Comparison of ENCODE assay signal across 16 cellular contexts in the genomic region with DNA sequence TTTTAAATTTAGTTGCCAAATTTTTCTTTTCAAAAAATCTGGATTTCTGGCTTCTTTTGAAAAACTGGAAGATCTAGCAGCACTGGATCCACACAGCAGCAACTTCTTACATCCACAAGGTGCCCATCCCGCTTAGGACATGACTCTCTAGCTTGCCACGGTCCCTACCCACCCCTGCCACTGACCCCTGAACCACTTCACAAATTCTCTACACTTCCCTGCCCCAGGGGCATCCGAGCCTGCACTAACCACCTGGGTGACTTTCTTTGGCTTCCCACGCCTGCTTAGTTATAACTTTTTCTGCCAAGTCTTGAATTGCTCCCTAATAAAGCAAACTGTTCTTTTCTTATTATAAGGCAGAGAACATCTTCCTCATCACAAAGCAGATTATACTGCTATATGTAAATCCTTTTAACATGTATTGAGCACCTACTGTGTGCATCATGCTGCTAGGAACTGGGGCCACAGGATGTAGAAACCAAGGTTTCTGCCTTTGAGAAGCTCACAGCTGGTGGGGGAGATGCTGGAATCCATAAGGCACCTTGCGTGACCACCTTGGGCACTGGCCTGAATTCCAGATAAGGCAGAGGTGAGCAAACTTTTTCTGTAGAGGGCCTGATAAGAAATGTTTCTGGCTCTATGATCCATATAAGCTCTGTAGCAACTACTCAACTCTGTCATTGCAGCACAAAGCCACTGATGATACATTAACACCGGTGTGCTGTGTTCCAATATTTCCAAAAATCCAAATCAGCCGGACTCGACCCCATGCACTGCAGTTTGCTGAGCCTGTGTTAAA. TPM values are rescaled to one million over a fixed set of nuclear protein-coding genes. Genes with fewer than 3 reads are reported as not detected.
DNase-seq lines count a peak whose midpoint lies in the region; ATAC-seq and TF ChIP-seq lines count a peak whose summit lies in the region.
"Had no signal": no experiment of that assay in that cellular context is flagged by ENCODE, and none has a peak within 500 bp of the region (broad histone marks: within the 10 kb centered on the region; RNA-seq: fewer than 3 reads in every experiment).

No MANE protein-coding gene starts in this region.

- CTCF ChIA-PET in CD4-positive, alpha-beta memory T cell (lab: Charles Lee; ENCODE audit: partially characterized antibody), result interaction anchor here (1.3 kb wide), 1 partner anchor 61 kb away, joined by 3 read pairs; no protein-coding TSS in a partner anchor
- CTCF ChIA-PET in WTC11 (lab: Charles Lee), result no interaction called here

- TF ChIP-seq CTCF in WTC11 (IDR thresholded peaks at IDR 0.05) (no peak), endothelial cell (IDR thresholded peaks at IDR 0.05; ENCODE audit: unreplicated experiment) (no peak), prostate gland (IDR thresholded peaks at IDR 0.05) (no peak), natural killer cell (IDR thresholded peaks at IDR 0.05) (no peak)

- POLR2A ChIA-PET in CD4-positive, alpha-beta memory T cell (lab: Charles Lee; ENCODE audit: partially characterized antibody), result interaction anchor here (1.4 kb wide), 1 partner anchor 49 kb away, joined by 6 read pairs; no protein-coding TSS in a partner anchor
- POLR2A ChIA-PET in WTC11 (lab: Charles Lee), result no interaction called here

- H3K4me1 Mint-ChIP-seq in CD4-positive, alpha-beta memory T cell, result peaks cover 0 to 9% (median 5%) of the 10 kb centered on the region in 4 donors
- peaks cover 27% of the 10 kb centered on the region for H3K4me1 Mint-ChIP-seq in WTC11
- H3K4me1 Mint-ChIP-seq in endothelial cell (ENCODE audit: unreplicated experiment), result peaks cover 21% of the 10 kb centered on the region
- peaks cover 0 to under 1% of the 10 kb centered on the region in 2 donors for H3K4me1 Mint-ChIP-seq in natural killer cell treated with Interleukin-12 subunit alpha and Interleukin-12 subunit beta and Interleukin-15 and Interleukin-18, amount 100 ng/mL, for 72 hours (ENCODE audit: low read depth in 2 of 2)
- H3K4me1 Mint-ChIP-seq in natural killer cell, result peaks cover 0 to under 1% of the 10 kb centered on the region in 2 donors

- H3K4me3 Mint-ChIP-seq in CD4-positive, alpha-beta memory T cell, result no peak overlapping the region
- no peak overlapping the region for H3K4me3 Mint-ChIP-seq in WTC11
- peak overlapping the region; percentile 72 for H3K4me3 Mint-ChIP-seq in endothelial cell (ENCODE audit: unreplicated experiment)
- no peak overlapping the region for H3K4me3 Mint-ChIP-seq in natural killer cell treated with Interleukin-12 subunit alpha and Interleukin-12 subunit beta and Interleukin-15 and Interleukin-18, amount 100 ng/mL, for 72 hours
- no peak overlapping the region for H3K4me3 Mint-ChIP-seq in natural killer cell

- no peaks in the 10 kb centered on the region for H3K9me3 ChIP-seq in CD4-positive, alpha-beta memory T cell (ENCODE audit: control insufficient read depth in 1 of 2, low read length in 2 of 2)
- H3K9me3 ChIP-seq in prostate gland, result no peaks in the 10 kb centered on the region

- H3K36me3 Mint-ChIP-seq in CD4-positive, alpha-beta memory T cell, result peaks cover 26 to 27% of the 10 kb centered on the region in 2 donors
- H3K36me3 Mint-ChIP-seq in WTC11 (peaks cover 54% of the 10 kb centered on the region), endothelial cell (ENCODE audit: low read depth, unreplicated experiment) (peaks cover 41% of the 10 kb centered on the region), natural killer cell (no peaks in the 10 kb centered on the region)
- peaks cover 1% of the 10 kb centered on the region for H3K36me3 Mint-ChIP-seq in natural killer cell treated with Interleukin-12 subunit alpha and Interleukin-12 subunit beta and Interleukin-15 and Interleukin-18, amount 100 ng/mL, for 72 hours

- no peaks in the 10 kb centered on the region for H3K4me1 ChIP-seq in CD4-positive, alpha-beta memory T cell (ENCODE audit: insufficient read depth, low read length)
- H3K4me1 ChIP-seq in prostate gland (replicated peaks), result no peaks in the 10 kb centered on the region

- H3K27me3 ChIP-seq in CD4-positive, alpha-beta memory T cell (ENCODE audit: insufficient read depth, low read length), result no peaks in the 10 kb centered on the region
- no peaks in the 10 kb centered on the region for H3K27me3 ChIP-seq in prostate gland (replicated peaks; ENCODE audit: insufficient read depth)

- intact Hi-C loops in CD4-positive, alpha-beta memory T cell (cut with micrococcal nuclease), result no loop called here
- intact Hi-C loops in prostate gland (cut with DNase I), result no loop called here
- intact Hi-C loops in natural killer cell (cut with micrococcal nuclease), result no loop called here

- H3K36me3 ChIP-seq in CD4-positive, alpha-beta memory T cell (ENCODE audit: insufficient read depth, low read length), result peaks cover 4% of the 10 kb centered on the region
- no peaks in the 10 kb centered on the region for H3K36me3 ChIP-seq in prostate gland

- no peak overlapping the region for H3K27ac ChIP-seq in CD4-positive, alpha-beta memory T cell (ENCODE audit: low read depth, low read length)
- H3K27ac ChIP-seq in prostate gland, result peak overlapping the region; percentile 14 to 31

- DNase-seq in CD4-positive, alpha-beta memory T cell, result no peak
- DNase-seq in WTC11 (ENCODE audit: low spot score) (no peak), endothelial cell (ENCODE audit: low spot score) (no peak), prostate gland (ENCODE audit: low spot score) (no peak), hippocampal formation (lab: John Stamatoyannopoulos, UW) (no peak), DMS153 (lab: John Stamatoyannopoulos, UW) (no peak), natural killer cell (no peak)
- DNase-seq in natural killer cell treated with Interleukin-12 subunit alpha and Interleukin-12 subunit beta and Interleukin-15 and Interleukin-18, amount 100 ng/mL, for 72 hours (ENCODE audit: low spot score), result no peak
- DNase-seq: activated effector memory CD4-positive, alpha-beta T cell treated with anti-CD3 and anti-CD28 coated beads, Interleukin-2, amount 50 U/mL, for 16 hours; effector memory CD4-positive, alpha-beta T cell; GDM1; kidney glomerular epithelial cell; NCI-H2029 treated with DMSO at 0.1 percent for 48 hours; NCI-H510A; stimulated activated CD4-positive, alpha-beta T cell treated with anti-CD3 and anti-CD28 coated beads, Interleukin-2, amount 100 ng/mL, for 24 hours had no signal

- peaks cover 0 to 2% (median 0%) of the 10 kb centered on the region in 8 donors for H3K9me3 Mint-ChIP-seq in CD4-positive, alpha-beta memory T cell
- no peaks in the 10 kb centered on the region for H3K9me3 Mint-ChIP-seq in WTC11
- H3K9me3 Mint-ChIP-seq in endothelial cell (ENCODE audit: unreplicated experiment), result no peaks in the 10 kb centered on the region
- H3K9me3 Mint-ChIP-seq in natural killer cell treated with Interleukin-12 subunit alpha and Interleukin-12 subunit beta and Interleukin-15 and Interleukin-18, amount 100 ng/mL, for 72 hours, result no peaks in the 10 kb centered on the region
- H3K9me3 Mint-ChIP-seq in natural killer cell, result no peaks in the 10 kb centered on the region

- peak overlapping the region in 5 of 7 donors; percentile 31 to 79 (median 43) for H3K27ac Mint-ChIP-seq in CD4-positive, alpha-beta memory T cell
- H3K27ac Mint-ChIP-seq in WTC11 (peak overlapping the region; percentile 54; the same call in 1 of the 2 replicates), endothelial cell (ENCODE audit: unreplicated experiment) (peak overlapping the region; percentile 70), natural killer cell (no peak overlapping the region)
- H3K27ac Mint-ChIP-seq in natural killer cell treated with Interleukin-12 subunit alpha and Interleukin-12 subunit beta and Interleukin-15 and Interleukin-18, amount 100 ng/mL, for 72 hours, result no peak overlapping the region

- no peak for TF ChIP-seq POLR2A in prostate gland (IDR thresholded peaks at IDR 0.05)

- no peaks in the 10 kb centered on the region for H3K27me3 Mint-ChIP-seq in CD4-positive, alpha-beta memory T cell
- H3K27me3 Mint-ChIP-seq in WTC11 (ENCODE audit: low read depth) (no peaks in the 10 kb centered on the region), endothelial cell (ENCODE audit: unreplicated experiment) (peaks cover 7% of the 10 kb centered on the region), natural killer cell (ENCODE audit: low read depth in 2 of 2) (no peaks in the 10 kb centered on the region)
- no peaks in the 10 kb centered on the region for H3K27me3 Mint-ChIP-seq in natural killer cell treated with Interleukin-12 subunit alpha and Interleukin-12 subunit beta and Interleukin-15 and Interleukin-18, amount 100 ng/mL, for 72 hours

- no peak overlapping the region for H3K4me3 ChIP-seq in CD4-positive, alpha-beta memory T cell (ENCODE audit: low read length in 2 of 2)
- no peak overlapping the region for H3K4me3 ChIP-seq in prostate gland

- no peak for ATAC-seq in WTC11
- no peak for ATAC-seq in natural killer cell treated with Interleukin-12 subunit alpha and Interleukin-12 subunit beta and Interleukin-15 and Interleukin-18, amount 100 ng/mL, for 72 hours
- no peak for ATAC-seq in natural killer cell
- ATAC-seq: sciatic nerve had no signal

- WGBS in prostate gland, result 76% methylated on average over 8 of the region's 8 CpGs

TF ChIP-seq in WTC11, 78 proteins besides CTCF, POLR2A, EP300 and RAD21 (continues in another document):
- TF ChIP-seq NR2C2 (CRISPR knock-in tag; IDR thresholded peaks at IDR 0.05) (no peak), CREB1 (CRISPR knock-in tag; IDR thresholded peaks at IDR 0.05) (no peak), ZNF423 (CRISPR knock-in tag; IDR thresholded peaks at IDR 0.05) (no peak), RORB (CRISPR knock-in tag; IDR thresholded peaks at IDR 0.05) (no peak)
- TF ChIP-seq, protein P1, sequence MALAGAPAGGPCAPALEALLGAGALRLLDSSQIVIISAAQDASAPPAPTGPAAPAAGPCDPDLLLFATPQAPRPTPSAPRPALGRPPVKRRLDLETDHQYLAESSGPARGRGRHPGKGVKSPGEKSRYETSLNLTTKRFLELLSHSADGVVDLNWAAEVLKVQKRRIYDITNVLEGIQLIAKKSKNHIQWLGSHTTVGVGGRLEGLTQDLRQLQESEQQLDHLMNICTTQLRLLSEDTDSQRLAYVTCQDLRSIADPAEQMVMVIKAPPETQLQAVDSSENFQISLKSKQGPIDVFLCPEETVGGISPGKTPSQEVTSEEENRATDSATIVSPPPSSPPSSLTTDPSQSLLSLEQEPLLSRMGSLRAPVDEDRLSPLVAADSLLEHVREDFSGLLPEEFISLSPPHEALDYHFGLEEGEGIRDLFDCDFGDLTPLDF (CRISPR knock-in tag; IDR thresholded peaks at IDR 0.05), result no peak

RNA-seq across cellular contexts. Expression of a gene that starts 59.8 kb away (rescaled TPM):
- total RNA-seq in CD4-positive, alpha-beta memory T cell, result 10 to 100 TPM; 70.8 to 75.1 TPM
- polyA plus RNA-seq in CD4-positive, alpha-beta memory T cell, result 10 to 100 TPM; 33.6 to 63.3 TPM
- total RNA-seq in WTC11 (2021), result 196 to 198 TPM (median 197 TPM) in 3 replicates
- 130 TPM for total RNA-seq in endothelial cell (ENCODE audit: unreplicated experiment)
- total RNA-seq in prostate gland, result 100 to 1,000 TPM; 197 to 240 TPM
- 100 to 1,000 TPM in 1 of 2 donors, 10 to 100 TPM in 1; 40.1 to 124 TPM for total RNA-seq in natural killer cell treated with Interleukin-12 subunit alpha and Interleukin-12 subunit beta and Interleukin-15 and Interleukin-18, amount 100 ng/mL, for 72 hours
- 10 to 100 TPM; 14.9 to 39.5 (median 19.6) TPM for total RNA-seq in natural killer cell

Comparison
In these comparisons a context has a peak if more than half of its experiments do, and no peak if none do; other contexts are left out.
1. H3K27ac Mint-ChIP-seq: peak in CD4-positive, alpha-beta memory T cell (5 of 7), WTC11 (single experiment) and endothelial cell (single experiment); none in natural killer cell treated with Interleukin-12 subunit alpha and Interleukin-12 subunit beta and Interleukin-15 and Interleukin-18, amount 100 ng/mL, for 72 hours (0 of 2) and natural killer cell (0 of 2).